Comparison of ENCODE assay signal across 1 cellular context in the genomic region with DNA sequence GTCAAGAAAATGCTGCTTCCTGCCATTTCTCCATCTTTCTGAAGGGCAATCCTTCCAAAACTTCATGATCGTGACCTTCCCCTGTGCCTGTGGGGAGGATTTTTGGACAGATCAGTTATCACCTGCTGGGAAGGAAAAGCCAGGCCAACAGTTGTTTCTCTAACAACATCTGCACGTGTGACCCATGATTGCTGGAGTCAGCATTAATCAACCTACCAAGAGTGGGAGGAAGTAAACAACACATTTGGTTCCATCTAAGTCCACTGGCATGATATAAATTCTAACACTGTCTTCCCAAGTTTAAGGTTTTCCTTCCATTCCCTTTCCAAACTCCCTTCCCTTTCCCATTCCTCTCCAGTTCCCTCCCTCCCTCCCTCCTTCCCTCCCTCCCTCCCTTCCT.
A peak's percentile ranks its signal among the peaks of the same experiment; 100 is the strongest.
TF ChIP-seq lines count a peak whose summit lies in the region.

No MANE protein-coding gene starts in this region.

TF ChIP-seq in HepG2, 621 proteins besides CTCF, POLR2A, EP300 and RAD21 (continued from another document):
- TF ChIP-seq, protein P1, sequence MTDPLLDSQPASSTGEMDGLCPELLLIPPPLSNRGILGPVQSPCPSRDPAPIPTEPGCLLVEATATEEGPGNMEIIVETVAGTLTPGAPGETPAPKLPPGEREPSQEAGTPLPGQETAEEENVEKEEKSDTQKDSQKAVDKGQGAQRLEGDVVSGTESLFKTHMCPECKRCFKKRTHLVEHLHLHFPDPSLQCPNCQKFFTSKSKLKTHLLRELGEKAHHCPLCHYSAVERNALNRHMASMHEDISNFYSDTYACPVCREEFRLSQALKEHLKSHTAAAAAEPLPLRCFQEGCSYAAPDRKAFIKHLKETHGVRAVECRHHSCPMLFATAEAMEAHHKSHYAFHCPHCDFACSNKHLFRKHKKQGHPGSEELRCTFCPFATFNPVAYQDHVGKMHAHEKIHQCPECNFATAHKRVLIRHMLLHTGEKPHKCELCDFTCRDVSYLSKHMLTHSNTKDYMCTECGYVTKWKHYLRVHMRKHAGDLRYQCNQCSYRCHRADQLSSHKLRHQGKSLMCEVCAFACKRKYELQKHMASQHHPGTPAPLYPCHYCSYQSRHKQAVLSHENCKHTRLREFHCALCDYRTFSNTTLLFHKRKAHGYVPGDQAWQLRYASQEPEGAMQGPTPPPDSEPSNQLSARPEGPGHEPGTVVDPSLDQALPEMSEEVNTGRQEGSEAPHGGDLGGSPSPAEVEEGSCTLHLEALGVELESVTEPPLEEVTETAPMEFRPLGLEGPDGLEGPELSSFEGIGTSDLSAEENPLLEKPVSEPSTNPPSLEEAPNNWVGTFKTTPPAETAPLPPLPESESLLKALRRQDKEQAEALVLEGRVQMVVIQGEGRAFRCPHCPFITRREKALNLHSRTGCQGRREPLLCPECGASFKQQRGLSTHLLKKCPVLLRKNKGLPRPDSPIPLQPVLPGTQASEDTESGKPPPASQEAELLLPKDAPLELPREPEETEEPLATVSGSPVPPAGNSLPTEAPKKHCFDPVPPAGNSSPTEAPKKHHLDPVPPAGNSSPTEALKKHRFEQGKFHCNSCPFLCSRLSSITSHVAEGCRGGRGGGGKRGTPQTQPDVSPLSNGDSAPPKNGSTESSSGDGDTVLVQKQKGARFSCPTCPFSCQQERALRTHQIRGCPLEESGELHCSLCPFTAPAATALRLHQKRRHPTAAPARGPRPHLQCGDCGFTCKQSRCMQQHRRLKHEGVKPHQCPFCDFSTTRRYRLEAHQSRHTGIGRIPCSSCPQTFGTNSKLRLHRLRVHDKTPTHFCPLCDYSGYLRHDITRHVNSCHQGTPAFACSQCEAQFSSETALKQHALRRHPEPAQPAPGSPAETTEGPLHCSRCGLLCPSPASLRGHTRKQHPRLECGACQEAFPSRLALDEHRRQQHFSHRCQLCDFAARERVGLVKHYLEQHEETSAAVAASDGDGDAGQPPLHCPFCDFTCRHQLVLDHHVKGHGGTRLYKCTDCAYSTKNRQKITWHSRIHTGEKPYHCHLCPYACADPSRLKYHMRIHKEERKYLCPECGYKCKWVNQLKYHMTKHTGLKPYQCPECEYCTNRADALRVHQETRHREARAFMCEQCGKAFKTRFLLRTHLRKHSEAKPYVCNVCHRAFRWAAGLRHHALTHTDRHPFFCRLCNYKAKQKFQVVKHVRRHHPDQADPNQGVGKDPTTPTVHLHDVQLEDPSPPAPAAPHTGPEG (CRISPR knock-in tag; IDR thresholded peaks at IDR 0.05), result no peak
- no peak for TF ChIP-seq ZNF567 (CRISPR knock-in tag; IDR thresholded peaks at IDR 0.05; ENCODE audit: borderline replicate concordance)
- no peak for TF ChIP-seq MTF1 (CRISPR knock-in tag; IDR thresholded peaks at IDR 0.05)
- TF ChIP-seq ZNF615 (CRISPR knock-in tag; IDR thresholded peaks at IDR 0.05; ENCODE audit: borderline replicate concordance), result no peak
- TF ChIP-seq MAFK (conservative IDR thresholded peaks at IDR 0.05 in 1 of 2, IDR thresholded peaks at IDR 0.05 in 1 of 2; ENCODE audit: low read length in 2 of 2), result peak; percentile 31 to 49; a peak in 3 of 4 replicates
- TF ChIP-seq, protein P2, sequence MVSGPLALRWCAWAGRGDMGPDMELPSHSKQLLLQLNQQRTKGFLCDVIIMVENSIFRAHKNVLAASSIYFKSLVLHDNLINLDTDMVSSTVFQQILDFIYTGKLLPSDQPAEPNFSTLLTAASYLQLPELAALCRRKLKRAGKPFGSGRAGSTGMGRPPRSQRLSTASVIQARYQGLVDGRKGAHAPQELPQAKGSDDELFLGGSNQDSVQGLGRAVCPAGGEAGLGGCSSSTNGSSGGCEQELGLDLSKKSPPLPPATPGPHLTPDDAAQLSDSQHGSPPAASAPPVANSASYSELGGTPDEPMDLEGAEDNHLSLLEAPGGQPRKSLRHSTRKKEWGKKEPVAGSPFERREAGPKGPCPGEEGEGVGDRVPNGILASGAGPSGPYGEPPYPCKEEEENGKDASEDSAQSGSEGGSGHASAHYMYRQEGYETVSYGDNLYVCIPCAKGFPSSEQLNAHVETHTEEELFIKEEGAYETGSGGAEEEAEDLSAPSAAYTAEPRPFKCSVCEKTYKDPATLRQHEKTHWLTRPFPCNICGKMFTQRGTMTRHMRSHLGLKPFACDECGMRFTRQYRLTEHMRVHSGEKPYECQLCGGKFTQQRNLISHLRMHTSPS (CRISPR knock-in tag; IDR thresholded peaks at IDR 0.05; ENCODE audit: low read depth), result no peak
- TF ChIP-seq, protein P3, sequence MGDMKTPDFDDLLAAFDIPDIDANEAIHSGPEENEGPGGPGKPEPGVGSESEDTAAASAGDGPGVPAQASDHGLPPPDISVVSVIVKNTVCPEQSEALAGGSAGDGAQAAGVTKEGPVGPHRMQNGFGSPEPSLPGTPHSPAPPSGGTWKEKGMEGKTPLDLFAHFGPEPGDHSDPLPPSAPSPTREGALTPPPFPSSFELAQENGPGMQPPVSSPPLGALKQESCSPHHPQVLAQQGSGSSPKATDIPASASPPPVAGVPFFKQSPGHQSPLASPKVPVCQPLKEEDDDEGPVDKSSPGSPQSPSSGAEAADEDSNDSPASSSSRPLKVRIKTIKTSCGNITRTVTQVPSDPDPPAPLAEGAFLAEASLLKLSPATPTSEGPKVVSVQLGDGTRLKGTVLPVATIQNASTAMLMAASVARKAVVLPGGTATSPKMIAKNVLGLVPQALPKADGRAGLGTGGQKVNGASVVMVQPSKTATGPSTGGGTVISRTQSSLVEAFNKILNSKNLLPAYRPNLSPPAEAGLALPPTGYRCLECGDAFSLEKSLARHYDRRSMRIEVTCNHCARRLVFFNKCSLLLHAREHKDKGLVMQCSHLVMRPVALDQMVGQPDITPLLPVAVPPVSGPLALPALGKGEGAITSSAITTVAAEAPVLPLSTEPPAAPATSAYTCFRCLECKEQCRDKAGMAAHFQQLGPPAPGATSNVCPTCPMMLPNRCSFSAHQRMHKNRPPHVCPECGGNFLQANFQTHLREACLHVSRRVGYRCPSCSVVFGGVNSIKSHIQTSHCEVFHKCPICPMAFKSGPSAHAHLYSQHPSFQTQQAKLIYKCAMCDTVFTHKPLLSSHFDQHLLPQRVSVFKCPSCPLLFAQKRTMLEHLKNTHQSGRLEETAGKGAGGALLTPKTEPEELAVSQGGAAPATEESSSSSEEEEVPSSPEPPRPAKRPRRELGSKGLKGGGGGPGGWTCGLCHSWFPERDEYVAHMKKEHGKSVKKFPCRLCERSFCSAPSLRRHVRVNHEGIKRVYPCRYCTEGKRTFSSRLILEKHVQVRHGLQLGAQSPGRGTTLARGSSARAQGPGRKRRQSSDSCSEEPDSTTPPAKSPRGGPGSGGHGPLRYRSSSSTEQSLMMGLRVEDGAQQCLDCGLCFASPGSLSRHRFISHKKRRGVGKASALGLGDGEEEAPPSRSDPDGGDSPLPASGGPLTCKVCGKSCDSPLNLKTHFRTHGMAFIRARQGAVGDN (CRISPR knock-in tag; IDR thresholded peaks at IDR 0.05), result no peak
- no peak for TF ChIP-seq ZNF773 (CRISPR knock-in tag; IDR thresholded peaks at IDR 0.05; ENCODE audit: borderline replicate concordance)
- TF ChIP-seq KLF13 (CRISPR knock-in tag; IDR thresholded peaks at IDR 0.05), result no peak
- no peak for TF ChIP-seq KMT2B (CRISPR knock-in tag; IDR thresholded peaks at IDR 0.05)
- TF ChIP-seq HNRNPK (IDR thresholded peaks at IDR 0.05; ENCODE audit: low read depth, low read length, poor library complexity, severe bottlenecking), result peak; percentile 72
